In genomic region chr9:132912131-132912530, GRCh38 we compare ENCODE assay signal across 38 cellular contexts. TPM values are rescaled to one million over a fixed set of nuclear protein-coding genes. Genes with fewer than 3 reads are reported as not detected.
DNase-seq lines count a peak whose midpoint lies in the region; ATAC-seq, FAIRE-seq and TF ChIP-seq lines count a peak whose summit lies in the region.
"Had no signal": no experiment of that assay in that cellular context is flagged by ENCODE, and none has a peak within 500 bp of the region (broad histone marks: within the 10 kb centered on the region; RNA-seq: fewer than 3 reads in every experiment).

No MANE protein-coding gene starts in this region.

- H2BK120ac ChIP-seq in trophoblast cell (ENCODE audit: insufficient read depth, low read length, poor library complexity) = no peak overlapping the region

- no peak overlapping the region for H3K27ac ChIP-seq in trophoblast cell (ENCODE audit: low read depth, low read length)
- H3K27ac ChIP-seq: 22Rv1; A549; BLaER1; BLaER1 treated with 17β-estradiol and CSF1 and Interleukin-3, amounts not matched to agents 10 nM and 100 nM; C4-2B had no signal

- peaks cover 3% of the 10 kb centered on the region for H3K9me3 ChIP-seq in trophoblast cell (ENCODE audit: insufficient read depth, low read depth, low read length)
- H3K9me3 ChIP-seq: A549; BE2C; BLaER1; BLaER1 treated with 17β-estradiol and CSF1 and Interleukin-3, amounts not matched to agents 10 nM and 100 nM; Caco-2 had no signal

- no peak overlapping the region for H2AFZ ChIP-seq in trophoblast cell (ENCODE audit: insufficient read depth, low read length, poor library complexity)

- H3K4ac ChIP-seq in trophoblast cell (ENCODE audit: low read depth, low read length) = no peak overlapping the region

- no peaks in the 10 kb centered on the region for H3K4me1 Mint-ChIP-seq in osteocyte (ENCODE audit: unreplicated experiment)
- no peaks in the 10 kb centered on the region for H3K4me1 Mint-ChIP-seq in type B pancreatic cell (ENCODE audit: unreplicated experiment)
- H3K4me1 Mint-ChIP-seq: B cell, CD14-positive monocyte had no signal

- no peaks in the 10 kb centered on the region for H3K27me3 Mint-ChIP-seq in osteocyte (ENCODE audit: unreplicated experiment)
- H3K27me3 Mint-ChIP-seq in type B pancreatic cell = no peaks in the 10 kb centered on the region
- H3K27me3 Mint-ChIP-seq: B cell; CD4-positive, alpha-beta memory T cell; CD4-positive, alpha-beta T cell; CD4-positive, CD25-positive, alpha-beta regulatory T cell had no signal

- CTCF ChIA-PET in GM10248 (lab: Yijun Ruan, JAX) = interaction anchor here (13.2 kb wide), 1 partner anchor 12 kb away, joined by 135 read pairs; no protein-coding TSS in a partner anchor

- peaks cover 58% of the 10 kb centered on the region for H3K36me3 Mint-ChIP-seq in osteocyte (ENCODE audit: unreplicated experiment)
- peaks cover 29% of the 10 kb centered on the region for H3K36me3 Mint-ChIP-seq in type B pancreatic cell

- no peak overlapping the region for H3K4me2 ChIP-seq in trophoblast cell (ENCODE audit: low read length)
- H3K4me2 ChIP-seq: A549; BLaER1; BLaER1 treated with 17β-estradiol and CSF1 and Interleukin-3, amounts not matched to agents 10 nM and 100 nM had no signal

- intact Hi-C loops in posterior cingulate gyrus (cut with DNase I) = no loop called here

- POLR2A ChIA-PET in GM10248 (lab: Yijun Ruan, JAX) = no interaction called here

- TF ChIP-seq CTCF in osteocyte (IDR thresholded peaks at IDR 0.05) (no peak), type B pancreatic cell (conservative IDR thresholded peaks at IDR 0.05) (no peak), GM10248 (IDR thresholded peaks at IDR 0.05; ENCODE audit: control extremely low read depth, extremely low read depth, low read depth, missing control alignments) (no peak)

- no peak overlapping the region for H3K9ac ChIP-seq in trophoblast cell (ENCODE audit: low read length)
- H3K9ac ChIP-seq: BLaER1; BLaER1 treated with 17β-estradiol and CSF1 and Interleukin-3, amounts not matched to agents 10 nM and 100 nM had no signal

- H2AK5ac ChIP-seq in trophoblast cell (ENCODE audit: low read length) = no peak overlapping the region

- no peaks in the 10 kb centered on the region for H3K4me1 ChIP-seq in trophoblast cell (ENCODE audit: control insufficient read depth in 1 of 2, insufficient read depth in 2 of 2, low read length in 2 of 2)
- H3K4me1 ChIP-seq: A549; BE2C; BLaER1; BLaER1 treated with 17β-estradiol and CSF1 and Interleukin-3, amounts not matched to agents 10 nM and 100 nM; Caco-2 had no signal

- H4K12ac ChIP-seq in trophoblast cell (ENCODE audit: low read depth, low read length) = no peak overlapping the region

- H3K14ac ChIP-seq in trophoblast cell (ENCODE audit: low read length) = no peak overlapping the region

- no peak for ATAC-seq in GM18858 (IDR thresholded peaks at IDR 0.05; ENCODE audit: unreplicated experiment)
- ATAC-seq: A549; CD8-positive, alpha-beta T cell had no signal

- no peak for DNase-seq in H54 (ENCODE audit: insufficient read length, low spot score)
- DNase-seq in osteocyte (ENCODE audit: extremely low spot score, unreplicated experiment) = peak; percentile 23
- DNase-seq in trophoblast cell = peak; percentile 85 to 88
- DNase-seq in type B pancreatic cell (ENCODE audit: extremely low spot score, unreplicated experiment) = peak; percentile 27
- DNase-seq in GM10248 (ENCODE audit: extremely low spot score) = no peak
- DNase-seq in SIG-M5 (lab: John Stamatoyannopoulos, UW) = no peak
- DNase-seq in posterior cingulate gyrus = no peak
- DNase-seq: 8988T; ACHN; AML-193; BE2C; C1 segment of cervical spinal cord; Caco-2; Calu3; CD4-positive, alpha-beta memory T cell; CD4-positive, alpha-beta T cell; CD4-positive, CD25-positive, alpha-beta regulatory T cell; CD8-positive, alpha-beta memory T cell; CD8-positive, alpha-beta T cell; COR-L47; DMS 273 treated with DMSO at 0.1 percent for 48 hours; DMS153; DMS53; DMS79; DMS79 treated with DMSO at 0.1 percent for 48 hours; DND-41; EL had no signal

- H3K79me2 ChIP-seq in trophoblast cell (ENCODE audit: control insufficient read depth, insufficient read depth, low read length, poor library complexity) = no peaks in the 10 kb centered on the region

- no peak overlapping the region for H4K91ac ChIP-seq in trophoblast cell (ENCODE audit: low read depth, low read length)

- no peak overlapping the region for H4K8ac ChIP-seq in trophoblast cell (ENCODE audit: low read depth, low read length)

- no peak overlapping the region for H2BK12ac ChIP-seq in trophoblast cell (ENCODE audit: low read length)

- no peaks in the 10 kb centered on the region for H3K79me1 ChIP-seq in trophoblast cell (ENCODE audit: low read length)

- no peak overlapping the region for H3K4me3 Mint-ChIP-seq in osteocyte (ENCODE audit: unreplicated experiment)
- no peak overlapping the region for H3K4me3 Mint-ChIP-seq in type B pancreatic cell
- H3K4me3 Mint-ChIP-seq: B cell; CD14-positive monocyte; CD4-positive, alpha-beta memory T cell; CD4-positive, alpha-beta T cell; CD4-positive, CD25-positive, alpha-beta regulatory T cell; CD8-positive, alpha-beta memory T cell; CD8-positive, alpha-beta T cell had no signal

- no peak for TF ChIP-seq POLR2A in H54 (IDR thresholded peaks at IDR 0.05; ENCODE audit: low read depth, low read length)

- peak; percentile 33 for FAIRE-seq in H54 (lab: Jason Lieb, UNC)
- FAIRE-seq: A204.1, A549, D721Med had no signal

- no CpG with 5 or more reads among the region's 4 CpGs for WGBS in trophoblast cell (ENCODE audit: extremely low coverage, insufficient coverage, insufficient read length)

- no peak overlapping the region for H3K4me3 ChIP-seq in trophoblast cell (ENCODE audit: low read depth, low read length)
- H3K4me3 ChIP-seq: A549; BLaER1; BLaER1 treated with 17β-estradiol and CSF1 and Interleukin-3, amounts not matched to agents 10 nM and 100 nM had no signal

- no peak overlapping the region for H3K27ac Mint-ChIP-seq in osteocyte (ENCODE audit: unreplicated experiment)
- no peak overlapping the region for H3K27ac Mint-ChIP-seq in type B pancreatic cell
- H3K27ac Mint-ChIP-seq: B cell; CD14-positive monocyte; CD4-positive, alpha-beta T cell; CD4-positive, CD25-positive, alpha-beta regulatory T cell; CD8-positive, alpha-beta T cell had no signal

- no peak overlapping the region for H2BK5ac ChIP-seq in trophoblast cell (ENCODE audit: low read depth, low read length, poor library complexity)

- H3K9me3 Mint-ChIP-seq in osteocyte (ENCODE audit: unreplicated experiment) = no peaks in the 10 kb centered on the region
- no peaks in the 10 kb centered on the region for H3K9me3 Mint-ChIP-seq in type B pancreatic cell
- H3K9me3 Mint-ChIP-seq: CD4-positive, alpha-beta memory T cell; CD4-positive, alpha-beta T cell; CD8-positive, alpha-beta T cell had no signal

- H3K27me3 ChIP-seq in trophoblast cell (ENCODE audit: insufficient read depth, low read length) = no peaks in the 10 kb centered on the region
- H3K27me3 ChIP-seq: BE2C; BLaER1; BLaER1 treated with 17β-estradiol and CSF1 and Interleukin-3, amounts not matched to agents 10 nM and 100 nM had no signal

- no peak overlapping the region for H3K18ac ChIP-seq in trophoblast cell (ENCODE audit: low read length)

- H3K36me3 ChIP-seq in trophoblast cell (ENCODE audit: control insufficient read depth in 1 of 2, insufficient read depth in 2 of 2, low read length in 2 of 2) = peaks cover 18 to 33% of the 10 kb centered on the region in 2 experiments

- no peak overlapping the region for H3K23ac ChIP-seq in trophoblast cell (ENCODE audit: low read length)

RNA-seq across cellular contexts. Expression of gene TSC1, which starts 32.3 kb away (rescaled TPM):
- 50.8 and 59.1 TPM in 2 replicates for total RNA-seq in osteocyte
- 31.8 and 32.6 TPM in 2 replicates for polyA plus RNA-seq in trophoblast cell (2013)
- total RNA-seq in type B pancreatic cell (ENCODE audit: low replicate concordance) = 46.0 and 58.9 TPM in 2 replicates

RNA-seq across cellular contexts. Expression of gene SPACA9, which starts 33.4 kb away (rescaled TPM):
- total RNA-seq in osteocyte (6.7 and 7.5 TPM in 2 replicates), type B pancreatic cell (ENCODE audit: low replicate concordance) (5.2 and 8.3 TPM in 2 replicates)
- polyA plus RNA-seq in trophoblast cell (2013) = 2.5 and 2.7 TPM in 2 replicates

RNA-seq across cellular contexts. Expression of gene AK8, which starts 34.0 kb away (rescaled TPM):
- total RNA-seq in osteocyte (0.91 and 2.1 TPM in 2 replicates), type B pancreatic cell (ENCODE audit: low replicate concordance) (4.6 and 5.5 TPM in 2 replicates)
- 0.19 and 0.34 TPM in 2 replicates for polyA plus RNA-seq in trophoblast cell (2013)
- total RNA-seq: A673; CD4-positive, alpha-beta T cell; CD4-positive, CD25-positive, alpha-beta regulatory T cell; CD8-positive, alpha-beta memory T cell; CD8-positive, alpha-beta T cell had no signal
- polyA plus RNA-seq: CD4-positive, alpha-beta memory T cell; CD8-positive, alpha-beta memory T cell had no signal

Comparison
In these comparisons a context has a peak if more than half of its experiments do, and no peak if none do; other contexts are left out.
1. DNase-seq: peak in osteocyte (single experiment), trophoblast cell (2 of 2) and type B pancreatic cell (single experiment); none in H54 (single experiment), GM10248 (single experiment), SIG-M5 (single experiment) and posterior cingulate gyrus (0 of 10).